ENCODE assay signal across 23 cellular contexts in genomic region chr10:72484521-72484920, GRCh38.
"Had no signal": no experiment of that assay in that cellular context is flagged by ENCODE, and none has a peak within 500 bp of the region (broad histone marks: within the 10 kb centered on the region; RNA-seq: fewer than 3 reads in every experiment).

No MANE protein-coding gene starts in this region.

- H3K4me1 Mint-ChIP-seq: IgD-negative memory B cell had no signal

- H3K4me3 ChIP-seq: SJSA1, SK-N-MC had no signal

- H3K27me3 ChIP-seq: SJSA1 had no signal

- H3K9me3 Mint-ChIP-seq: IgD-negative memory B cell had no signal

- H3K4me3 Mint-ChIP-seq: IgD-negative memory B cell had no signal

- DNase-seq: KBM-7, MV-4-11, NCI-H1048, NCI-H1105, NCI-H1417, NCI-H1436 treated with DMSO at 0.1 percent for 48 hours, NCI-H1694, NCI-H187 treated with DMSO at 0.1 percent for 48 hours, NCI-H2081, NCI-H2107, NCI-H226, NCI-H446, NCI-H510A, NCI-H526, NCI-H748 treated with DMSO at 0.1 percent for 48 hours, Right ventricle myocardium superior, RPMI8226, SIG-M5 had no signal

- FAIRE-seq: HTR-8/SVneo, RCC 7860 had no signal

- H3K4me1 ChIP-seq: SJSA1 had no signal

- H3K27ac Mint-ChIP-seq: IgD-negative memory B cell had no signal

- H3K9me3 ChIP-seq: SJSA1 had no signal

- H3K27me3 Mint-ChIP-seq: IgD-negative memory B cell had no signal

- H3K27ac ChIP-seq: SJSA1, SK-N-MC had no signal
